In the genomic region with DNA sequence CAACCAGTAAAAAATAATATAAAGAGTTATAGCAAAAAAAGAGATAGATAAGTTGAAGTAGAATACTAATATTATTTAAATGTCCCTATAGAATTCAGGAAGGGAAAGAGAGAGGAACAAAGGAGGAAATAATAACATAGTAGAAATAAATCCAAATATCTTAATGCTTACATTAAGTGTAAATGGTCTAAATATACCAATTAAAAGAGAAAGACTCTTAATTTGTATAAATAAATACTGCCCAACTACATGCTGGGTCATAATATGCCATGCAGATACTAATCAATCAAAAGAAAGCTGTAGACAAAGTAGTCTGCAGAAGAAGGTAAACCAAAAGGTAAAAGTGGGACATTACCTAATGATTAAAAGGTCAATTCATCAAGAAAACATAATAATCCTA, we compare ENCODE assay signal across 27 cellular contexts.
"Had no signal": no experiment of that assay in that cellular context is flagged by ENCODE, and none has a peak within 500 bp of the region (broad histone marks: within the 10 kb centered on the region; RNA-seq: fewer than 3 reads in every experiment).

No MANE protein-coding gene starts in this region.

- H3K4me3 ChIP-seq: stomach, suprapubic skin, testis, thoracic aorta, thyroid gland, tibial artery, tibial nerve, transverse colon, upper lobe of left lung, upper lobe of right lung, uterus, vagina had no signal

- ATAC-seq: stimulated activated effector memory CD8-positive, alpha-beta T cell treated with anti-CD3 and anti-CD28 coated beads, Interleukin-12 subunit alpha, Interleukin-12 subunit beta, amount 100 ng/mL, for 72 hours; stimulated activated memory B cell treated with anti-CD40 and anti-IgM and Interleukin-4, amounts not matched to agents 10 μg/mL and 1 μg/mL and 100 μg/mL, for 72 hours; stimulated activated naive B cell treated with anti-CD40 and anti-IgM and Interleukin-4, amounts not matched to agents 10 μg/mL and 1 μg/mL and 100 μg/mL, for 72 hours; stimulated activated naive CD8-positive, alpha-beta T cell treated with anti-CD3 and anti-CD28 coated beads, Interleukin-15, amount 100 ng/mL, for 72 hours; stimulated activated naive CD8-positive, alpha-beta T cell treated with anti-CD3 and anti-CD28 coated beads, Interleukin-15, Interleukin-2, amounts not matched to agents 100 U/mL and 50 U/mL, for 24 hours; upper lobe of right lung had no signal

- H3K27me3 ChIP-seq: stomach, testis, thyroid gland, tibial artery, tibial nerve, upper lobe of left lung, upper lobe of right lung, uterus, vagina had no signal

- DNase-seq: stimulated activated CD4-positive, alpha-beta T cell treated with anti-CD3 and anti-CD28 coated beads, Interleukin-2, amount 100 ng/mL, for 48 hours; stimulated activated CD4-positive, alpha-beta T cell treated with anti-CD3 and anti-CD28 coated beads, Interleukin-4, amount 100 ng/mL, for 1 hour; stimulated activated CD4-positive, alpha-beta T cell treated with anti-CD3 and anti-CD28 coated beads, Interleukin-4, amount 100 ng/mL, for 24 hours; stimulated activated CD4-positive, alpha-beta T cell treated with anti-CD3 and anti-CD28 coated beads, Interleukin-4, amount 100 ng/mL, for 4 hours; stimulated activated CD8-positive, alpha-beta memory T cell treated with anti-CD3 and anti-CD28 coated beads, Interleukin-4, amount 100 ng/mL, for 48 hours; stimulated activated naive B cell treated with anti-CD40 and anti-IgM and Interleukin-4, amounts not matched to agents 10 μg/mL and 1 μg/mL and 100 μg/mL, for 72 hours; stimulated activated naive CD4-positive, alpha-beta T cell; stimulated activated naive CD4-positive, alpha-beta T cell treated with Interleukin-2 at 50 U/mL for 16 hours; stimulated activated naive CD8-positive, alpha-beta T cell treated with anti-CD3 and anti-CD28 coated beads, Interleukin-15, amount 100 ng/mL, for 72 hours; stimulated activated naive CD8-positive, alpha-beta T cell treated with anti-CD3 and anti-CD28 coated beads, Interleukin-15, Interleukin-2, amounts not matched to agents 100 U/mL and 50 U/mL, for 24 hours; stomach; substantia nigra; testis; thyroid gland; tibial artery; transverse colon; trophoblast cell; upper lobe of left lung; upper lobe of right lung; uterus had no signal

- H3K27ac ChIP-seq: stomach, suprapubic skin, testis, thoracic aorta, thyroid gland, tibial artery, tibial nerve, transverse colon, upper lobe of left lung, upper lobe of right lung, uterus, vagina had no signal

- FAIRE-seq: urothelium cell line had no signal

- H3K9me3 ChIP-seq: suprapubic skin, testis, thyroid gland, upper lobe of right lung, uterus, vagina had no signal

- H3K4me1 ChIP-seq: stomach, suprapubic skin, testis, thyroid gland, tibial artery, tibial nerve, transverse colon, upper lobe of left lung, upper lobe of right lung, uterus, vagina had no signal

- H3K36me3 ChIP-seq: stomach, suprapubic skin, thoracic aorta, thyroid gland, tibial artery, tibial nerve, transverse colon, upper lobe of left lung, upper lobe of right lung, uterus, vagina had no signal
